Comparison of ENCODE assay signal across 8 cellular contexts in genomic region chr7:2566890-2567662, GRCh38. TPM values are rescaled to one million over a fixed set of nuclear protein-coding genes. Genes with fewer than 3 reads are reported as not detected.
A peak's percentile ranks its signal among the peaks of the same experiment; 100 is the strongest.
DNase-seq lines count a peak whose midpoint lies in the region; ATAC-seq and TF ChIP-seq lines count a peak whose summit lies in the region.

No MANE protein-coding gene starts in this region.

- peak overlapping the region; percentile 5 for H2BK12ac ChIP-seq in neuronal stem cell (ENCODE audit: low read length)

- H3K4me1 Mint-ChIP-seq in activated T-cell treated with anti-CD3 and anti-CD28 coated beads, Interleukin-2, amount 50 U/mL, for 72 hours (ENCODE audit: low read depth): peaks cover 6% of the 10 kb centered on the region
- H3K4me1 Mint-ChIP-seq in nephron progenitor cell: peaks cover 49% of the 10 kb centered on the region

- no peaks in the 10 kb centered on the region for H3K36me3 Mint-ChIP-seq in activated T-cell treated with anti-CD3 and anti-CD28 coated beads, Interleukin-2, amount 50 U/mL, for 72 hours (ENCODE audit: insufficient read depth in 2 of 2)
- H3K36me3 Mint-ChIP-seq in nephron progenitor cell (ENCODE audit: low read depth): peaks cover 15% of the 10 kb centered on the region

- ATAC-seq in GM18858 (IDR thresholded peaks at IDR 0.05; ENCODE audit: unreplicated experiment) (peak; percentile 82), HG02678 (IDR thresholded peaks at IDR 0.05; ENCODE audit: unreplicated experiment) (peak; percentile 80), foreskin keratinocyte (no peak), GM19397 (IDR thresholded peaks at IDR 0.05; ENCODE audit: unreplicated experiment) (no peak)
- peak; percentile 64 to 87 for ATAC-seq in activated T-cell treated with anti-CD3 and anti-CD28 coated beads, Interleukin-2, amount 50 U/mL, for 72 hours (replicated peaks in 1 of 2)

- no peaks in the 10 kb centered on the region for H3K27me3 Mint-ChIP-seq in activated T-cell treated with anti-CD3 and anti-CD28 coated beads, Interleukin-2, amount 50 U/mL, for 72 hours (ENCODE audit: low read depth)
- peaks cover 3% of the 10 kb centered on the region for H3K27me3 Mint-ChIP-seq in nephron progenitor cell (ENCODE audit: low read depth, poor library complexity)

- peak overlapping the region; percentile 40 for H3K23ac ChIP-seq in neuronal stem cell (ENCODE audit: low read depth, low read length, poor library complexity)

- peaks cover 22 to 25% of the 10 kb centered on the region in 2 donors for H3K4me1 ChIP-seq in neuronal stem cell (ENCODE audit: control insufficient read depth in 2 of 2, insufficient read depth in 1 of 2, low read depth in 1 of 2, low read length in 2 of 2)
- peaks cover 5% of the 10 kb centered on the region for H3K4me1 ChIP-seq in foreskin keratinocyte

- H3K4me3 ChIP-seq in neuronal stem cell (ENCODE audit: low read length in 2 of 2): no peak overlapping the region

- H4K91ac ChIP-seq in neuronal stem cell (ENCODE audit: low read depth, low read length, poor library complexity): no peak overlapping the region

- no peaks in the 10 kb centered on the region for H3K27me3 ChIP-seq in neuronal stem cell (ENCODE audit: control insufficient read depth in 3 of 3, insufficient read depth in 3 of 3, low read depth in 1 of 3, low read length in 3 of 3)
- H3K27me3 ChIP-seq in foreskin keratinocyte: no peaks in the 10 kb centered on the region

- H3K9ac ChIP-seq in neuronal stem cell (ENCODE audit: low read depth, low read length, poor library complexity): peak overlapping the region; percentile 63

- no peak overlapping the region for H3K27ac Mint-ChIP-seq in activated T-cell treated with anti-CD3 and anti-CD28 coated beads, Interleukin-2, amount 50 U/mL, for 72 hours
- H3K27ac Mint-ChIP-seq in nephron progenitor cell: no peak overlapping the region

- no peak overlapping the region for H2BK5ac ChIP-seq in neuronal stem cell (ENCODE audit: low read length)

- DNase-seq in activated T-cell treated with anti-CD3 and anti-CD28 coated beads, Interleukin-2, amount 50 U/mL, for 72 hours: peak; percentile 14 to 43
- DNase-seq in neuronal stem cell (ENCODE audit: low spot score): no peak
- no peak for DNase-seq in NCI-H1092 (lab: John Stamatoyannopoulos, UW)
- DNase-seq in foreskin keratinocyte: no peak
- no peak for DNase-seq in nephron progenitor cell

- no peaks in the 10 kb centered on the region for H3K9me3 ChIP-seq in neuronal stem cell (replicated peaks in 1 of 2; ENCODE audit: control insufficient read depth in 2 of 2, insufficient read depth in 1 of 2, low read depth in 1 of 2, low read length in 2 of 2)

- no peak overlapping the region for H3K14ac ChIP-seq in neuronal stem cell (ENCODE audit: low read length)

- no CpG with 5 or more reads among the region's 28 CpGs for WGBS in neuronal stem cell (ENCODE audit: extremely low coverage in 2 of 2, insufficient read length in 2 of 2, insufficient replicate concordance in 1 of 2), 2 donors

- peak overlapping the region; percentile 18 for H2AFZ ChIP-seq in neuronal stem cell (ENCODE audit: low read length)

- peak overlapping the region; percentile 29 for H3K27ac ChIP-seq in neuronal stem cell (replicated peaks; ENCODE audit: low read length)
- no peak overlapping the region for H3K27ac ChIP-seq in foreskin keratinocyte

- H2AK5ac ChIP-seq in neuronal stem cell (ENCODE audit: low read depth, low read length): peak overlapping the region; percentile 72

- no peak overlapping the region for H3K4me2 ChIP-seq in neuronal stem cell (ENCODE audit: insufficient read depth, low read length, poor library complexity, severe bottlenecking)

- peak overlapping the region; percentile 42 for H2BK15ac ChIP-seq in neuronal stem cell (ENCODE audit: low read length)

- peak overlapping the region in 1 of 2 donors; percentile 72 for H3K4me3 Mint-ChIP-seq in activated T-cell treated with anti-CD3 and anti-CD28 coated beads, Interleukin-2, amount 50 U/mL, for 72 hours
- no peak overlapping the region for H3K4me3 Mint-ChIP-seq in nephron progenitor cell

- TF ChIP-seq CTCF in foreskin keratinocyte (conservative IDR thresholded peaks at IDR 0.05) (no peak), nephron progenitor cell (IDR thresholded peaks at IDR 0.05) (no peak)

- H2BK120ac ChIP-seq in neuronal stem cell (ENCODE audit: low read depth, low read length): no peak overlapping the region

- H3K79me1 ChIP-seq in neuronal stem cell (ENCODE audit: low read depth, low read length): peaks cover under 1% of the 10 kb centered on the region

- H3K9me3 Mint-ChIP-seq in activated T-cell treated with anti-CD3 and anti-CD28 coated beads, Interleukin-2, amount 50 U/mL, for 72 hours: no peaks in the 10 kb centered on the region
- H3K9me3 Mint-ChIP-seq in nephron progenitor cell: no peaks in the 10 kb centered on the region

- no peak overlapping the region for H4K8ac ChIP-seq in neuronal stem cell (ENCODE audit: low read depth, low read length)

- H3K36me3 ChIP-seq in neuronal stem cell (replicated peaks in 1 of 2; ENCODE audit: control insufficient read depth in 2 of 2, insufficient read depth in 2 of 2, low read length in 2 of 2): peaks cover 0 to 7% of the 10 kb centered on the region in 2 donors

- peak overlapping the region; percentile 57 for H3K18ac ChIP-seq in neuronal stem cell (ENCODE audit: low read length)

- H3K4ac ChIP-seq in neuronal stem cell (ENCODE audit: low read length): no peak overlapping the region

RNA-seq across cellular contexts. Expression of gene IQCE, which starts 8.3 kb away (rescaled TPM):
- total RNA-seq in activated T-cell treated with anti-CD3 and anti-CD28 coated beads, Interleukin-2, amount 50 U/mL, for 72 hours: 10 to 100 TPM; 11.8 to 12.2 TPM
- polyA plus RNA-seq in neuronal stem cell (2013, experiment 1 of 2): 10.4 TPM
- 10.3 TPM for polyA plus RNA-seq in neuronal stem cell (2013, experiment 2 of 2)
- total RNA-seq in foreskin keratinocyte: 12.2 and 13.2 TPM in 2 replicates
- polyA plus RNA-seq in foreskin keratinocyte: 6.6 and 6.9 TPM in 2 replicates

RNA-seq across cellular contexts. Expression of gene BRAT1, which starts 11.8 kb away (rescaled TPM):
- 10 to 100 TPM; 28.0 to 35.2 TPM for total RNA-seq in activated T-cell treated with anti-CD3 and anti-CD28 coated beads, Interleukin-2, amount 50 U/mL, for 72 hours
- 18.7 TPM for polyA plus RNA-seq in neuronal stem cell (2013, experiment 1 of 2)
- 18.1 TPM for polyA plus RNA-seq in neuronal stem cell (2013, experiment 2 of 2)
- 23.7 and 26.6 TPM in 2 replicates for total RNA-seq in foreskin keratinocyte
- polyA plus RNA-seq in foreskin keratinocyte: 26.6 and 27.2 TPM in 2 replicates

RNA-seq across cellular contexts. Expression of gene LFNG, which starts 47.5 kb away (rescaled TPM):
- total RNA-seq in activated T-cell treated with anti-CD3 and anti-CD28 coated beads, Interleukin-2, amount 50 U/mL, for 72 hours: 10 to 100 TPM; 23.0 to 30.0 TPM
- polyA plus RNA-seq in neuronal stem cell (2013, experiment 1 of 2): 84.0 TPM
- 82.3 TPM for polyA plus RNA-seq in neuronal stem cell (2013, experiment 2 of 2)
- 17.7 and 21.5 TPM in 2 replicates for total RNA-seq in foreskin keratinocyte
- 15.9 and 17.6 TPM in 2 replicates for polyA plus RNA-seq in foreskin keratinocyte

Comparison
In these comparisons a context has a peak if more than half of its experiments do, and no peak if none do; other contexts are left out.
1. ATAC-seq: peak in GM18858 (single experiment), HG02678 (single experiment) and activated T-cell treated with anti-CD3 and anti-CD28 coated beads, Interleukin-2, amount 50 U/mL, for 72 hours (2 of 2); none in foreskin keratinocyte (single experiment) and GM19397 (single experiment).
2. DNase-seq: peak in activated T-cell treated with anti-CD3 and anti-CD28 coated beads, Interleukin-2, amount 50 U/mL, for 72 hours (2 of 2); none in neuronal stem cell (single experiment), NCI-H1092 (single experiment), foreskin keratinocyte (0 of 2) and nephron progenitor cell (single experiment).